22 cellular contexts compared by ENCODE assay signal in the genomic region with DNA sequence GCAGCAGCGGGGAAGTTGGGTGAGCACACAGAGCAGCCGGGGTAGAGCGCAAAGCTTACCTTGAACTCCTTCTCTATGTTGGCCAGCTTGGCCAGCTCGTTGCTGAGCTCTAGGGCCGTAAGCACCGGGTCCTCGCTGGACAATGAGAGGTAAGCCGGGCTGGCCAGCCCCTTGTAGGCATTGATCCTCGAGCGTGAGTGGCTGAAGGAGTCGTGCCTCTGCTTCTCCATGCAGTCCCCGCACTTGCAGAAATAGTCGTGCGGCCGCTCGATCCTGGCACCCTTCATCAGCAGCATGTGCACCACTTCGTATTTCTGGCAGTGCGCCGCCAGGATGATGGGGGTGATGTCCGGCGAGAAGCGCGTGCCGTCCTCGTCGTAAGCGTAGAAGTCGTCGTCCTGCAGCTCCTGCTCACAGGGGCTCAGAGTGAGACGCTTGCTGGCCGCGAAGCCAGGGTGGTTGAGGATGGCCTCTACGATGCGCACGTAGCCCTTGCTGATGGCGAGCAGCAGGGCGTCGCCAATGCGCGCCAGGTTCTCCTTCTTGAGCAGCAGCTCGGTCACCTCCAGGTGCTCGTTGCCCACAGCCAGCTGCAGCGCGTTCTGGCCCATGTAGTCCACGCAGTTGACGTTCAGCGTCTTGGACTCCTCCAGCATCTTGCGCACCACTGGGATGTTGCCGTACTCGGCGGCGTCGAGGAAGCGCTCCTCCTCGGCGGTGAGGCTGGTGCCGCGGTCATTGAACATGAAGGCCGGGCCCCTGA. TPM values are rescaled to one million over a fixed set of nuclear protein-coding genes. Genes with fewer than 3 reads are reported as not detected.
"Had no signal": no experiment of that assay in that cellular context is flagged by ENCODE, and none has a peak within 500 bp of the region (broad histone marks: within the 10 kb centered on the region; RNA-seq: fewer than 3 reads in every experiment).

No MANE protein-coding gene starts in this region.

- H3K27ac ChIP-seq: cardiac muscle cell, epithelial cell of prostate, heart left ventricle, parathyroid adenoma, right lobe of liver, thoracic aorta, upper lobe of right lung had no signal

- H3K27me3 ChIP-seq: cardiac muscle cell, right lobe of liver had no signal

- ATAC-seq: activated CD8-positive, alpha-beta memory T cell treated with anti-CD3 and anti-CD28 coated beads, Interleukin-2, amount 10 ng/mL, durations not matched to agents 7 days and 5 days; activated CD8-positive, alpha-beta T cell treated with anti-CD3 and anti-CD28 coated beads for 36 hours; heart left ventricle; left lobe of liver; right lobe of liver; upper lobe of right lung had no signal

- H3K36me3 ChIP-seq: cardiac muscle cell, heart left ventricle, right lobe of liver, thoracic aorta, upper lobe of right lung had no signal

- H3K9ac ChIP-seq: parathyroid adenoma, SK-N-SH had no signal

- H3K4me3 ChIP-seq: cardiac muscle cell, heart left ventricle, right lobe of liver, smooth muscle cell, thoracic aorta, upper lobe of right lung had no signal

- H3K79me2 ChIP-seq: parathyroid adenoma had no signal

- H3K4me2 ChIP-seq: SK-N-SH, smooth muscle cell had no signal

- H3K9me3 ChIP-seq: heart left ventricle, right lobe of liver, SK-N-SH, thoracic aorta, upper lobe of right lung had no signal

- H3K4me1 ChIP-seq: heart left ventricle, parathyroid adenoma, right lobe of liver, upper lobe of right lung had no signal

- H2AFZ ChIP-seq: parathyroid adenoma had no signal

- DNase-seq: activated CD4-positive, alpha-beta T cell treated with anti-CD3 and anti-CD28 coated beads, Interleukin-2, amount 10 ng/mL, durations not matched to agents 24 days and 14 days; activated CD8-positive, alpha-beta memory T cell treated with anti-CD3 and anti-CD28 coated beads, Interleukin-2, amount 10 ng/mL, durations not matched to agents 7 days and 5 days; activated CD8-positive, alpha-beta T cell treated with anti-CD3 and anti-CD28 coated beads for 36 hours; activated naive CD4-positive, alpha-beta T cell treated with Interleukin-2 at 50 U/mL for 16 hours; activated naive CD8-positive, alpha-beta T cell treated with anti-CD3 and anti-CD28 coated beads, Interleukin-2, amount 10 ng/mL, durations not matched to agents 7 days and 5 days; activated T-cell treated with anti-CD3 and anti-CD28 coated beads for 4 hours; amygdala; heart left ventricle; islet precursor cell; mammary epithelial cell; right lobe of liver; SK-N-SH; stimulated activated CD4-positive, alpha-beta T cell treated with anti-CD3 and anti-CD28 coated beads, Interleukin-2, amount 100 ng/mL, for 48 hours; stimulated activated CD8-positive, alpha-beta memory T cell treated with anti-CD3 and anti-CD28 coated beads, Interleukin-4, amount 100 ng/mL, for 48 hours; stimulated activated naive CD4-positive, alpha-beta T cell; upper lobe of right lung had no signal

RNA-seq across cellular contexts. Expression of gene TRPC3, which starts 19.5 kb away (rescaled TPM):
- polyA plus RNA-seq: mammary epithelial cell, SK-N-SH had no signal
